Comparison of ENCODE assay signal across 12 cellular contexts in genomic region chr15:49036650-49037545, GRCh38. TPM values are rescaled to one million over a fixed set of nuclear protein-coding genes. Genes with fewer than 3 reads are reported as not detected.
DNase-seq lines count a peak whose midpoint lies in the region; ATAC-seq and TF ChIP-seq lines count a peak whose summit lies in the region.
"Had no signal": no experiment of that assay in that cellular context is flagged by ENCODE, and none has a peak within 500 bp of the region (broad histone marks: within the 10 kb centered on the region; RNA-seq: fewer than 3 reads in every experiment).

No MANE protein-coding gene starts in this region.

- ATAC-seq in left colon, result peak; percentile 58
- no peak for ATAC-seq in HG03469 (IDR thresholded peaks at IDR 0.05; ENCODE audit: unreplicated experiment)

- TF ChIP-seq CTCF in Loucy (conservative IDR thresholded peaks at IDR 0.05; ENCODE audit: low read length) (no peak), astrocyte of the spinal cord (IDR thresholded peaks at IDR 0.05; ENCODE audit: low read depth, low read length) (no peak), esophagus squamous epithelium (IDR thresholded peaks at IDR 0.05) (no peak)

- no peak overlapping the region for H3K9ac ChIP-seq in Loucy (ENCODE audit: low read depth, low read length, poor library complexity, severe bottlenecking)

- no peak overlapping the region for H3K4me3 ChIP-seq in Loucy (ENCODE audit: low read length, poor library complexity, severe bottlenecking)
- no peak overlapping the region for H3K4me3 ChIP-seq in astrocyte of the spinal cord (ENCODE audit: low read depth, low read length)
- H3K4me3 ChIP-seq in esophagus squamous epithelium, result no peak overlapping the region
- H3K4me3 ChIP-seq: skin epidermis had no signal

- WGBS in esophagus squamous epithelium, 2 donors, result 74 to 76% methylated on average over 3 of the region's 3 CpGs

- peaks cover 25% of the 10 kb centered on the region; the same call in 1 of the 2 replicates for H3K36me3 ChIP-seq in Loucy (ENCODE audit: insufficient read depth, low read length)
- peaks cover 0 to 37% (median 0%) of the 10 kb centered on the region in 3 donors for H3K36me3 ChIP-seq in esophagus squamous epithelium

- H3K27ac ChIP-seq in esophagus squamous epithelium, result no peak overlapping the region
- H3K27ac ChIP-seq: skin epidermis had no signal

- no peaks in the 10 kb centered on the region for H3K27me3 ChIP-seq in Loucy (ENCODE audit: insufficient read depth, low read length, poor library complexity, severe bottlenecking)
- H3K27me3 ChIP-seq in esophagus squamous epithelium, result no peaks in the 10 kb centered on the region

- H3K9me3 ChIP-seq in Loucy (ENCODE audit: insufficient read depth, low read depth, low read length) (no peaks in the 10 kb centered on the region), esophagus squamous epithelium (no peaks in the 10 kb centered on the region)

- intact Hi-C loops in left colon (cut with DNase I, micrococcal nuclease), result no loop called here
- intact Hi-C loops in esophagus squamous epithelium (cut with DNase I), result no loop called here

- TF ChIP-seq POLR2A in esophagus squamous epithelium (IDR thresholded peaks at IDR 0.05), result no peak

- in situ Hi-C loops in astrocyte of the spinal cord (cut with HindIII; ENCODE audit: low sequenced_read_pairs), result no loop called here

- H3K9me2 ChIP-seq in Loucy (replicated peaks; ENCODE audit: low read depth, low read length), result no peaks in the 10 kb centered on the region

- H3K4me1 ChIP-seq in Loucy (ENCODE audit: insufficient read depth, low read length, poor library complexity, severe bottlenecking), result peaks cover 19% of the 10 kb centered on the region
- peaks cover 0 to 32% (median 10%) of the 10 kb centered on the region in 3 donors for H3K4me1 ChIP-seq in esophagus squamous epithelium

- no peak overlapping the region for H2AFZ ChIP-seq in Loucy (ENCODE audit: low read length)

- DNase-seq in EL, result peak; percentile 90
- DNase-seq in astrocyte of the spinal cord (ENCODE audit: low read depth, low spot score), result peak; percentile 62
- no peak for DNase-seq in left colon
- DNase-seq in esophagus squamous epithelium (lab: John Stamatoyannopoulos, UW), result no peak
- DNase-seq in stimulated activated CD4-positive, alpha-beta T cell treated with anti-CD3 and anti-CD28 coated beads, Interleukin-1b, Interleukin-23, amount 100 ng/mL, for 48 hours, result no peak
- no peak for DNase-seq in NK-92 treated with Interleukin-12 subunit alpha and Interleukin-12 subunit beta, amount 100 ng/mL, for 24 hours (lab: John Stamatoyannopoulos, UW)
- DNase-seq: activated naive CD8-positive, alpha-beta T cell treated with anti-CD3 and anti-CD28 coated beads, Interleukin-2, amount 10 ng/mL, durations not matched to agents 7 days and 5 days; CD4-positive, alpha-beta T cell; GOT3 had no signal

- H3F3A ChIP-seq in Loucy (ENCODE audit: low read depth), result no peaks in the 10 kb centered on the region

- H3K79me2 ChIP-seq in Loucy (ENCODE audit: insufficient read depth, low read length), result peaks cover 27% of the 10 kb centered on the region; the same call in 1 of the 2 replicates

- H3K4me2 ChIP-seq in Loucy (ENCODE audit: low read depth, low read length, poor library complexity, severe bottlenecking), result peak overlapping the region; percentile 37

- H4K20me1 ChIP-seq in Loucy (ENCODE audit: insufficient read depth, low read length, poor library complexity, severe bottlenecking), result peaks cover 11% of the 10 kb centered on the region

RNA-seq across cellular contexts. Expression of gene SECISBP2L, which starts 9.3 kb away (rescaled TPM):
- total RNA-seq in left colon (10 to 100 TPM; 40.9 to 48.5 TPM), esophagus squamous epithelium (10 to 100 TPM; 15.1 to 33.0 (median 20.3) TPM)

Comparison
In these comparisons a context has a peak if more than half of its experiments do, and no peak if none do; other contexts are left out.
1. DNase-seq: peak in EL (single experiment) and astrocyte of the spinal cord (single experiment); none in left colon (0 of 2), esophagus squamous epithelium (single experiment), stimulated activated CD4-positive, alpha-beta T cell treated with anti-CD3 and anti-CD28 coated beads, Interleukin-1b, Interleukin-23, amount 100 ng/mL, for 48 hours (single experiment) and NK-92 treated with Interleukin-12 subunit alpha and Interleukin-12 subunit beta, amount 100 ng/mL, for 24 hours (single experiment).